ENCODE assay signal across 8 cellular contexts in the genomic region with DNA sequence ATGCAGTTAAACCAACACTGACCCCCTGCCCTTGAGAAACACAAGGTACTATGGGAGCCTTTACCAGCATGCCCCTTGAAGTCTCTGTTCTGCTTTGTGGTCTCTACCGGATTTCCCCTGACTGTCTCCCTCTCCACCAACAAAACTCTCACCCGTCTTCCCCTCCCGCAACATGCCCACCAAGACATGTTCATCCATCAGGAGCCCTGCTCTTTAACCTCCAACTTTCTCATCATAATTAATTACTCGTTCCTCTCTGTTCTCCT. TPM values are rescaled to one million over a fixed set of nuclear protein-coding genes. Genes with fewer than 3 reads are reported as not detected.
DNase-seq lines count a peak whose midpoint lies in the region; ATAC-seq and TF ChIP-seq lines count a peak whose summit lies in the region.

No MANE protein-coding gene starts in this region.

- H3K4me1 Mint-ChIP-seq in T-helper 2 cell treated with Interferon-gamma antibody and Interleukin-4, amounts not matched to agents 5 μg/mL and 100 μg/mL, for 36 hours (ENCODE audit: low read depth) = peaks cover 10% of the 10 kb centered on the region

- H3K9me3 ChIP-seq in esophagus (ENCODE audit: control insufficient read depth in 2 of 2, insufficient read depth in 1 of 2, low read depth in 1 of 2, low read length in 1 of 2) = no peaks in the 10 kb centered on the region
- no peaks in the 10 kb centered on the region for H3K9me3 ChIP-seq in neutrophil

- POLR2A ChIA-PET in AG04449 (lab: Yijun Ruan, JAX) = no interaction called here

- H3K4me1 ChIP-seq in esophagus (ENCODE audit: control insufficient read depth in 2 of 2, insufficient read depth in 2 of 2, low read length in 1 of 2) (peaks cover 0 to 2% of the 10 kb centered on the region in 2 donors), neutrophil (ENCODE audit: control insufficient read depth in 1 of 2, insufficient read depth in 1 of 2, low read depth in 1 of 2, low read length in 1 of 2) (peaks cover 6 to 12% of the 10 kb centered on the region in 2 experiments)

- H3K27ac Mint-ChIP-seq in T-helper 2 cell treated with Interferon-gamma antibody and Interleukin-4, amounts not matched to agents 5 μg/mL and 100 μg/mL, for 36 hours = peak overlapping the region; percentile 89

- peak; percentile 35 for ATAC-seq in GM18858 (IDR thresholded peaks at IDR 0.05; ENCODE audit: unreplicated experiment)
- peak; percentile 48 for ATAC-seq in HG03108 (IDR thresholded peaks at IDR 0.05; ENCODE audit: unreplicated experiment)

- H3K9me3 Mint-ChIP-seq in T-helper 2 cell treated with Interferon-gamma antibody and Interleukin-4, amounts not matched to agents 5 μg/mL and 100 μg/mL, for 36 hours = no peaks in the 10 kb centered on the region

- H3K4me3 Mint-ChIP-seq in T-helper 2 cell treated with Interferon-gamma antibody and Interleukin-4, amounts not matched to agents 5 μg/mL and 100 μg/mL, for 36 hours = peak overlapping the region; percentile 93

- no peaks in the 10 kb centered on the region for H3K27me3 Mint-ChIP-seq in T-helper 2 cell treated with Interferon-gamma antibody and Interleukin-4, amounts not matched to agents 5 μg/mL and 100 μg/mL, for 36 hours (ENCODE audit: low read depth)

- peak overlapping the region in 1 of 2 donors; percentile 89 for H3K27ac ChIP-seq in esophagus (ENCODE audit: low read depth in 2 of 2, low read length in 1 of 2)
- no peak overlapping the region for H3K27ac ChIP-seq in neutrophil

- peaks cover 0 to 3% of the 10 kb centered on the region in 2 donors for H3K36me3 ChIP-seq in esophagus (ENCODE audit: control insufficient read depth in 2 of 2, insufficient read depth in 2 of 2, low read length in 1 of 2)
- no peaks in the 10 kb centered on the region for H3K36me3 ChIP-seq in neutrophil

- DNase-seq in AG04449 (ENCODE audit: low read depth, low spot score) = no peak
- no peak for DNase-seq in T-helper 2 cell treated with Interferon-gamma antibody and Interleukin-4, amounts not matched to agents 5 μg/mL and 100 μg/mL, for 36 hours (ENCODE audit: low spot score)
- no peak for DNase-seq in HT-29 (ENCODE audit: low spot score)
- no peak for DNase-seq in hippocampal formation (lab: John Stamatoyannopoulos, UW)

- CTCF ChIA-PET in AG04449 (lab: Yijun Ruan, JAX) = no interaction called here

- H3K4me3 ChIP-seq in AG04449 (ENCODE audit: low read depth, low read length) (peak overlapping the region; percentile 97), esophagus (ENCODE audit: low read depth in 1 of 2, low read length in 2 of 2) (peak overlapping the region; percentile 67 to 75), neutrophil (ENCODE audit: low read depth in 1 of 2, low read length in 1 of 2) (peak overlapping the region; percentile 72 to 82)

- no peak for TF ChIP-seq CTCF in AG04449 (IDR thresholded peaks at IDR 0.05; ENCODE audit: insufficient read depth, low read length, missing control alignments)
- TF ChIP-seq CTCF in neutrophil (IDR thresholded peaks at IDR 0.05) = no peak

- no peaks in the 10 kb centered on the region for H3K27me3 ChIP-seq in esophagus (ENCODE audit: control insufficient read depth in 1 of 2, insufficient read depth in 2 of 2, low read length in 2 of 2)
- no peaks in the 10 kb centered on the region for H3K27me3 ChIP-seq in neutrophil

- WGBS in esophagus, 2 donors = 10 to 16% methylated on average over 4 of the region's 4 CpGs

- H3K36me3 Mint-ChIP-seq in T-helper 2 cell treated with Interferon-gamma antibody and Interleukin-4, amounts not matched to agents 5 μg/mL and 100 μg/mL, for 36 hours (ENCODE audit: low read depth) = no peaks in the 10 kb centered on the region

RNA-seq across cellular contexts. Expression of a gene that starts 1.1 kb away (rescaled TPM):
- 1 to 10 TPM; 1.8 to 3.0 TPM for polyA plus RNA-seq in esophagus
- total RNA-seq in HT-29 (2014; rRNA removed; shearing (Covaris generic)) = 4.4 and 5.2 TPM in 2 replicates

RNA-seq across cellular contexts. Expression of a gene that starts 43.0 kb away (rescaled TPM):
- polyA plus RNA-seq in esophagus = 1 to 10 TPM; 3.7 to 6.3 TPM
- 4.5 and 5.8 TPM in 2 replicates for total RNA-seq in HT-29 (2014; rRNA removed; shearing (Covaris generic))
